In the genomic region with DNA sequence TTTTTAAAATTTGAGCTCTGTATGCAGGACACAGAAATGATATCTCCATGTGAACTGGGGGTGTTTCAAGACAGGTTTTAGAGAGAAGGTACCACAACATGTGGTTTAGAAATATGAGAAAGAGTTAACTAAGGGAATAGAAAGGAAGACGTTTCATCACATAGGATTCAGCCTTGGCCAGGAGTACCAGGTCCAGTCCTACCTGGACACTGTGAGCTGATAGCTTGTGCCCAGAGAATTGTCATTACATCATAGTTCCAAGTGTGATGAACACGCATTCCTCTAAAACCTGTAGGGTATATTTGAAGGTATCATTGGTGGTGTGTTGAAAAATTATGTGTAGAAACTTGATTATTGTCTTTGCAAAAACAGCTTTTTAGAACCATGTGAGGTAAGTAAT, we compare ENCODE assay signal across 11 cellular contexts. TPM values are rescaled to one million over a fixed set of nuclear protein-coding genes. Genes with fewer than 3 reads are reported as not detected.
"Had no signal": no experiment of that assay in that cellular context is flagged by ENCODE, and none has a peak within 500 bp of the region (broad histone marks: within the 10 kb centered on the region; RNA-seq: fewer than 3 reads in every experiment).

No MANE protein-coding gene starts in this region.

- H3K9ac ChIP-seq: GM23248 had no signal

- FAIRE-seq: K562 had no signal

- H3K4me1 ChIP-seq: HAP-1 had no signal

- H3K27ac ChIP-seq: GM23248, HL-60 had no signal

- ATAC-seq: HCT116, K562 had no signal

- DNase-seq: GM23248, GOT3, H7, HFFc6, IMR-90 had no signal

- H3K4me3 ChIP-seq: GM23248, HAP-1, K562 had no signal

- H3K36me3 ChIP-seq: HAP-1 had no signal

- H3K9me3 ChIP-seq: HAP-1 had no signal

- H2AFZ ChIP-seq: GM23248 had no signal

RNA-seq across cellular contexts. Expression of a gene that starts 1.8 kb away (rescaled TPM):
- total RNA-seq: GM23248, H4, H7, HFFc6, HT1080, IMR-90, K562 had no signal
- polyA plus RNA-seq: GM23248, IMR-90, K562 had no signal
